In genomic region chr1:99297923-99298322, GRCh38 we compare ENCODE assay signal across 23 cellular contexts. TPM values are rescaled to one million over a fixed set of nuclear protein-coding genes. Genes with fewer than 3 reads are reported as not detected.
"Had no signal": no experiment of that assay in that cellular context is flagged by ENCODE, and none has a peak within 500 bp of the region (broad histone marks: within the 10 kb centered on the region; RNA-seq: fewer than 3 reads in every experiment).

No MANE protein-coding gene starts in this region.

- H3K9me3 ChIP-seq: esophagus squamous epithelium, gastroesophageal sphincter, left ventricle myocardium inferior, lower lobe of right lung, pancreas, right lobe of liver, testis, tibial nerve, upper lobe of right lung, vagina had no signal

- H3K4me1 ChIP-seq: esophagus squamous epithelium, gastroesophageal sphincter, left ventricle myocardium inferior, lower lobe of right lung, pancreas, right lobe of liver, testis, tibial nerve, upper lobe of right lung, vagina had no signal

- FAIRE-seq: kidney, pancreas had no signal

- H3K36me3 ChIP-seq: esophagus squamous epithelium, gastroesophageal sphincter, left ventricle myocardium inferior, lower lobe of right lung, pancreas, right lobe of liver, tibial nerve, upper lobe of right lung, vagina had no signal

- H3K4me3 ChIP-seq: esophagus squamous epithelium, gastroesophageal sphincter, left ventricle myocardium inferior, lower lobe of right lung, pancreas, right lobe of liver, testis, tibial nerve, upper lobe of right lung, vagina had no signal

- H3K27me3 ChIP-seq: esophagus squamous epithelium, gastroesophageal sphincter, pancreas, right lobe of liver, testis, tibial nerve, upper lobe of right lung, vagina had no signal

- H3K27ac ChIP-seq: esophagus squamous epithelium, gastroesophageal sphincter, left ventricle myocardium inferior, lower lobe of right lung, pancreas, right lobe of liver, testis, tibial nerve, upper lobe of right lung, vagina had no signal

- DNase-seq: effector memory CD8-positive, alpha-beta T cell; esophagus squamous epithelium; foreskin fibroblast; glutamatergic neuron; immature natural killer cell; kidney; left cardiac atrium; left ventricle myocardium inferior; lower lobe of right lung; midbrain; naive B cell; occipital lobe; pancreas; retina; right lobe of liver; stimulated activated CD4-positive, alpha-beta T cell treated with anti-CD3 and anti-CD28 coated beads, Interleukin-4, amount 100 ng/mL, for 1 hour; stimulated activated CD8-positive, alpha-beta memory T cell treated with anti-CD3 and anti-CD28 coated beads, Interleukin-4, amount 100 ng/mL, for 48 hours; testis; upper lobe of right lung had no signal

- ATAC-seq: effector memory CD8-positive, alpha-beta T cell; gastroesophageal sphincter; left cardiac atrium; lower lobe of right lung; pancreas; right lobe of liver; stimulated activated memory B cell treated with anti-CD40 and anti-IgM and Interleukin-4, amounts not matched to agents 10 μg/mL and 1 μg/mL and 100 μg/mL, for 72 hours; upper lobe of right lung had no signal

RNA-seq across cellular contexts. Expression of gene PLPPR4, which starts 33.6 kb away (rescaled TPM):
- polyA plus RNA-seq: immature natural killer cell had no signal
